23 cellular contexts compared by ENCODE assay signal in the genomic region with DNA sequence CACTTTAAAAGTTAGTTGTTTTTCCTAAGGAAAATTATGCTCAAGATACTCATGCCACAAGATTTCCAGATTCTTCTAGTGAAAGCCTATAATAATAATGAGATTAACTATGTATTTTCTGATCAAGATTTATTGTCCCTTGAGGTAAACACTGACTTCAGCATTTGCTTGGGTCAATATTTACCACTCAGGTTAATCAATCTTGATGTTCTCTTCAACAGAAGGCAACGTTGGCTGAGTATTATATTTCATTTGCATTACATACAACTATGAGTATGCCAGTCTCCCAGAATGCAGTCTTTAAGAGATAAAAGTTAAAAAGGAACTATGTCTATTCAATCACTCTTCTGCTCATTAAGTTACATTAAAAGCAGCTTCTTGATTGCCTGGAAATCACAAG.
"Had no signal": no experiment of that assay in that cellular context is flagged by ENCODE, and none has a peak within 500 bp of the region (broad histone marks: within the 10 kb centered on the region; RNA-seq: fewer than 3 reads in every experiment).

No MANE protein-coding gene starts in this region.

- H3K27me3 ChIP-seq: brain microvascular endothelial cell, cardiac muscle cell, SJSA1 had no signal

- FAIRE-seq: astrocyte, RCC 7860 had no signal

- H3K4me1 ChIP-seq: SJSA1 had no signal

- H3K36me3 ChIP-seq: brain microvascular endothelial cell, SJSA1 had no signal

- H3K4me3 ChIP-seq: cardiac muscle cell, SJSA1 had no signal

- ATAC-seq: activated CD8-positive, alpha-beta memory T cell treated with anti-CD3 and anti-CD28 coated beads, Interleukin-2, amount 10 ng/mL, durations not matched to agents 7 days and 5 days; PC-3; SK-N-SH treated with all-trans-retinoic acid at 6 μM for 48 hours; WTC11 had no signal

- H3K27ac ChIP-seq: brain microvascular endothelial cell, cardiac muscle cell, SJSA1 had no signal

- DNase-seq: activated CD4-positive, alpha-beta T cell treated with anti-CD3 and anti-CD28 coated beads for 48 hours; activated CD4-positive, alpha-beta T cell treated with anti-CD3 and anti-CD28 coated beads, Interleukin-2, amount 50 U/mL, for 4 hours; activated CD4-positive, CD25-positive, alpha-beta regulatory T cell treated with anti-CD3 and anti-CD28 coated beads, Interleukin-2, amount 50 U/mL, for 72 hours; activated CD8-positive, alpha-beta memory T cell treated with anti-CD3 and anti-CD28 coated beads, Interleukin-2, amount 10 ng/mL, durations not matched to agents 7 days and 5 days; activated effector memory CD4-positive, alpha-beta T cell treated with anti-CD3 and anti-CD28 coated beads, Interleukin-2, amount 50 U/mL, for 16 hours; activated naive CD4-positive, alpha-beta T cell treated with Interleukin-2 at 50 U/mL for 16 hours; activated T-cell treated with anti-CD3 and anti-CD28 coated beads, Interleukin-2, amount 50 U/mL, for 24 hours; amygdala; brain microvascular endothelial cell; NCI-H1048; NCI-H146; NCI-H187 treated with DMSO at 0.1 percent for 48 hours; NCI-H2081 treated with DMSO at 0.1 percent for 48 hours; NCI-H446; PC-3; SHP77; SW 1271 had no signal

- H3K9me3 ChIP-seq: SJSA1 had no signal
